In the genomic region with DNA sequence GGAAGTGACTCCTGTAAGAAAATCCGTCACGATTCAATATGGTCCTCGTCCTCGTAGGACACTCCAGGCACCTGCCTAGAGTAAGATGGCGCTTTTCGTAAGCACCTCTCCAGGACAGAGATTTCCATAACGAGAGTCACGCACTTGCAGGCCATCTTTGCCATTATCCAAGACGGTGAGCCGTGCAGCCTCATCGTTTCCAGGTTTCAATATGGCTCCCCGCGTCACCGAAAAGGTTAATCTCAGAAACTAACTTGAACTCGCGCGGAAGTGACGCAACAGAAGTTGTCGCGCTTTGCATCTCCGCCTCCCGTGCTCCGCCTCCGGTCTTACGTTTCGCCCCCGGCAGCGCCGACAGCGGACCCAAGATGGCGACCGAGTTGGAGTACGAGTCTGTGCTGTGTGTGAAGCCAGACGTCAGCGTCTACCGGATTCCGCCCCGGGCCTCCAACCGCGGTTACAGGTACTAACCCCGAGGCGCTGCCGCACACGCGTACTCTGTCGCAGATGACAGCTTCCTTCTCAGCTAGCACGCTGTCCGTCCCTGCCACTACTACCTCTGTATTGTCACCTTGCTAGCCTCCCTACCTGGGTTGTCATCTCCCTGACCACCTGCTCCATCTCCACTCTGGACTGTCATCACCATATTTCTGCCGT, we compare ENCODE assay signal across 8 cellular contexts. TPM values are rescaled to one million over a fixed set of nuclear protein-coding genes. Genes with fewer than 3 reads are reported as not detected.
A peak's percentile ranks its signal among the peaks of the same experiment; 100 is the strongest.
DNase-seq lines count a peak whose midpoint lies in the region; ATAC-seq and TF ChIP-seq lines count a peak whose summit lies in the region.

NECAP1 (plus strand) TSS at position 354 of the 657 bp plus-strand sequence; CDS start at position 369, 15 bp downstream.

- H2AK5ac ChIP-seq in trophoblast cell (ENCODE audit: low read length) = no peak within 1 kb of the TSS

- H4K8ac ChIP-seq in trophoblast cell (ENCODE audit: low read depth, low read length) = peak within 1 kb of the TSS; percentile 92

- ATAC-seq in HG02798 (IDR thresholded peaks at IDR 0.05; ENCODE audit: poor library complexity, unreplicated experiment) = peak; percentile 95
- ATAC-seq in T-cell (replicated peaks in 1 of 4) = peak; percentile 90 to 93 (median 90)

- POLR2A ChIA-PET in T-cell (lab: Charles Lee) = interaction anchor here (0.5 to 2.4 kb wide), 7 partner anchors 15 to 620 kb away, joined by 3 to 9 read pairs (median 4); partner anchors contain the start of genes C3AR1 (in 1 of the 2) and SLC2A3 (in 1 of the 2)

- H2AFZ ChIP-seq in trophoblast cell (ENCODE audit: insufficient read depth, low read length, poor library complexity) = peak within 1 kb of the TSS; percentile 77

- peak within 1 kb of the TSS; percentile 67 for H2BK120ac ChIP-seq in trophoblast cell (ENCODE audit: insufficient read depth, low read length, poor library complexity)

- H3K4me2 ChIP-seq in trophoblast cell (ENCODE audit: low read length) = peak within 1 kb of the TSS; percentile 81

- peak within 1 kb of the TSS; percentile 72 for H3K4me3 ChIP-seq in GM12875 (ENCODE audit: low read depth, low read length)
- peak within 1 kb of the TSS; percentile 95 for H3K4me3 ChIP-seq in trophoblast cell (ENCODE audit: low read depth, low read length)
- peak within 1 kb of the TSS; percentile 75 to 97 (median 85) for H3K4me3 ChIP-seq in transverse colon

- TF ChIP-seq POLR2A in transverse colon (IDR thresholded peaks at IDR 0.05) = peak; percentile 86

- peak within 1 kb of the TSS; percentile 81 for H3K9ac ChIP-seq in trophoblast cell (ENCODE audit: low read length)

- in situ Hi-C loops in transverse colon (cut with MboI; ENCODE audit: low pct_ligation_motif_present in 1 of 4, low pct_unique_long_range_greater_than_20kb in 1 of 4, low sequenced_read_pairs in 3 of 4) = no loop called here

- H3K4me1 ChIP-seq in trophoblast cell (ENCODE audit: control insufficient read depth in 1 of 2, insufficient read depth in 2 of 2, low read length in 2 of 2) (peaks cover 2 to 3% of the 10 kb centered on the region in 2 experiments), transverse colon (peaks cover 7 to 34% (median 16%) of the 10 kb centered on the region in 4 donors)

- peak within 1 kb of the TSS; percentile 69 for H4K91ac ChIP-seq in trophoblast cell (ENCODE audit: low read depth, low read length)

- 0% methylated on average over 49 of the region's 49 CpGs for WGBS in adipose tissue, 3 donors
- WGBS in trophoblast cell (ENCODE audit: extremely low coverage, insufficient coverage, insufficient read length) = no CpG with 5 or more reads among the region's 49 CpGs
- 0 to 1% methylated on average over 35 to 49 of the region's 49 CpGs for WGBS in transverse colon (ENCODE audit: low coverage in 1 of 2), 2 donors

- peaks cover 11% of the 10 kb centered on the region for H3K36me3 Mint-ChIP-seq in T-cell

- H3K14ac ChIP-seq in trophoblast cell (ENCODE audit: low read length) = peak within 1 kb of the TSS; percentile 62

- H3K27me3 Mint-ChIP-seq in T-cell = no peaks in the 10 kb centered on the region

- H3K27ac ChIP-seq in adipose tissue (ENCODE audit: low read depth, low read length) (peak within 1 kb of the TSS; percentile 86), trophoblast cell (ENCODE audit: low read depth, low read length) (peak within 1 kb of the TSS; percentile 77), transverse colon (peak within 1 kb of the TSS; percentile 92 to 95 (median 94))

- intact Hi-C loops in cardiac septum (cut with DNase I) = loop anchor here (2.0 kb wide), 1 partner anchor 49 kb away; the partner anchor contains the start of gene FOXJ2
- intact Hi-C loops in transverse colon (cut with DNase I; ENCODE audit: low total_unique reads) = loop anchor here (2.0 kb wide), 1 partner anchor 37 kb away; no protein-coding TSS in a partner anchor

- TF ChIP-seq CTCF in GM12875 (IDR thresholded peaks at IDR 0.05; ENCODE audit: borderline replicate concordance, insufficient read depth, low read depth, low read length) (no peak), transverse colon (IDR thresholded peaks at IDR 0.05) (no peak)

- peak within 1 kb of the TSS; percentile 95 to 97 (median 95) for H3K4me3 Mint-ChIP-seq in T-cell

- peak within 1 kb of the TSS; percentile 10 for H4K12ac ChIP-seq in trophoblast cell (ENCODE audit: low read depth, low read length)

- TF ChIP-seq EP300 in transverse colon (IDR thresholded peaks at IDR 0.05; ENCODE audit: low read depth) = no peak

- peak within 1 kb of the TSS; percentile 36 for H2BK5ac ChIP-seq in trophoblast cell (ENCODE audit: low read depth, low read length, poor library complexity)

- peak within 1 kb of the TSS; percentile 42 for H3K4ac ChIP-seq in trophoblast cell (ENCODE audit: low read depth, low read length)

- H3K79me1 ChIP-seq in trophoblast cell (ENCODE audit: low read length) = peaks cover 6% of the 10 kb centered on the region

- H2BK12ac ChIP-seq in trophoblast cell (ENCODE audit: low read length) = no peak within 1 kb of the TSS

- H3K27ac Mint-ChIP-seq in T-cell = peak within 1 kb of the TSS; percentile 94

- H3K27me3 ChIP-seq in trophoblast cell (ENCODE audit: insufficient read depth, low read length) = no peaks in the 10 kb centered on the region
- H3K27me3 ChIP-seq in transverse colon = no peaks in the 10 kb centered on the region

- no peaks in the 10 kb centered on the region for H3K36me3 ChIP-seq in trophoblast cell (ENCODE audit: control insufficient read depth in 1 of 2, insufficient read depth in 2 of 2, low read length in 2 of 2)
- H3K36me3 ChIP-seq in transverse colon = no peaks in the 10 kb centered on the region

- H3K4me1 Mint-ChIP-seq in T-cell = peaks cover 75 to 89% (median 79%) of the 10 kb centered on the region in 3 donors

- H3K23ac ChIP-seq in trophoblast cell (ENCODE audit: low read length) = no peak within 1 kb of the TSS

- CTCF ChIA-PET in T-cell (lab: Charles Lee) = interaction anchor here (0.7 to 1.6 kb wide), 3 partner anchors 41 to 149 kb away, joined by 5 to 7 read pairs (median 5); no protein-coding TSS in a partner anchor

- peak; percentile 92 for DNase-seq in NCI-H1436 (lab: John Stamatoyannopoulos, UW)
- DNase-seq in T-cell = peak; percentile 82 to 99 (median 96)
- DNase-seq in cardiac septum (ENCODE audit: low spot score) = peak; percentile 98
- DNase-seq in trophoblast cell = peak; percentile 98 to 99
- DNase-seq in transverse colon = peak; percentile 97

- peaks cover 2% of the 10 kb centered on the region for H3K79me2 ChIP-seq in trophoblast cell (ENCODE audit: control insufficient read depth, insufficient read depth, low read length, poor library complexity)

- no peaks in the 10 kb centered on the region for H3K9me3 Mint-ChIP-seq in T-cell

- H3K9me3 ChIP-seq in trophoblast cell (ENCODE audit: insufficient read depth, low read depth, low read length) = no peaks in the 10 kb centered on the region
- no peaks in the 10 kb centered on the region for H3K9me3 ChIP-seq in transverse colon

- peak within 1 kb of the TSS; percentile 79 for H3K18ac ChIP-seq in trophoblast cell (ENCODE audit: low read length)

RNA-seq across cellular contexts. Expression of gene NECAP1, which starts in this region (rescaled TPM):
- 10 to 100 TPM; 43.9 to 86.6 (median 46.4) TPM for total RNA-seq in T-cell
- 10 to 100 TPM; 17.8 to 23.8 (median 19.7) TPM for polyA plus RNA-seq in adipose tissue
- total RNA-seq in cardiac septum = 19.0 TPM
- 14.5 and 14.9 TPM in 2 replicates for polyA plus RNA-seq in trophoblast cell (2013)
- 10 to 100 TPM in 3 of 4 donors, 1 to 10 TPM in 1; 3.0 to 41.6 (median 36.3) TPM for total RNA-seq in transverse colon

Comparison
In these comparisons a context has a peak if more than half of its experiments do, and no peak if none do; other contexts are left out.
1. Peak in every context shown above with its lines: DNase-seq, ATAC-seq, H3K4me3 ChIP-seq and H3K27ac ChIP-seq.